In the genomic region with DNA sequence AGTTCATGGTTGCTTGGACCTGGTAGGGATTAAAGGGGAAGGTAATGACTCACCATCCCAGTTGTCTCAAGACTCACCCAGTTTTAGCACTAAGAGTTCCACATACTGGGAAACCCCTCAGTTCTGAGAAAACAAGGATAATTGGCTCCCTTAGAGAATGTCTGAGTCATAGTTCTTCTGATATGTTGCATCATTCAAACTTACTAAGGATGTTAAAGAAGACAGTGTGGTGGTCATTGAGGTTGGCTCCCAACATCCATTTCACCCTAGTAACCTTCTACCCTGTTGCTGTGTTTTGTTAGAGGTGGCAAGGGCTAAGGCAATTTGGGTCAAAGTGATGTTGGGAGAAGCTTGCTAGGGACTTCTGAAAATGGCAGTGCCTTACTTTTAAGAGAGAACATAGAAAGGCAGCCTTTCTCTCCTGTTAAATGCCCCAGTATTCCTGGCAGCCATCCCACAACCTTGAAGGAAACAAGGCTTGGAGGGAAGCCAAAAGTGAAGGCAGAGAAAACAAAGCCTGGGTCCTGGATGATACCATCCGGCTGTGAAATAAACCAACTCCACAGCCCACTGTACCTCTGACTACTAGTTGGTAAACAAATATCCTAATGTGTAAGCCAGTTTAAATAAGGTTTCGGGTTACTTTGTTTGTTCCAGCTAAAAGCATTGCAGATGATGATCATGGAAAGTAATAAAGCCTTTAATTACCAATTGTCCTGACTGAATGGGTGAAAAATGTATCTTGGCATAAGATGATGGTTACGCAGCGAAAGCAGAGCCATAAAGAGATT, we compare ENCODE assay signal across 10 cellular contexts.
DNase-seq lines count a peak whose midpoint lies in the region; ATAC-seq, FAIRE-seq and TF ChIP-seq lines count a peak whose summit lies in the region.
"Had no signal": no experiment of that assay in that cellular context is flagged by ENCODE, and none has a peak within 500 bp of the region (broad histone marks: within the 10 kb centered on the region; RNA-seq: fewer than 3 reads in every experiment).

No MANE protein-coding gene starts in this region.

- peak; percentile 46 for DNase-seq in A673 (ENCODE audit: low spot score)
- DNase-seq in LNCaP clone FGC (ENCODE audit: low read depth), result peak; percentile 99
- peak; percentile 65 to 73 for DNase-seq in SHP77 (lab: John Stamatoyannopoulos, UW)
- no peak for DNase-seq in Right ventricle myocardium superior
- peak; percentile 48 for DNase-seq in small intestine
- no peak for DNase-seq in naive thymus-derived CD8-positive, alpha-beta T cell
- DNase-seq: DND-41 had no signal

- peaks cover 0 to 6% (median 2%) of the 10 kb centered on the region in 5 donors for H3K27me3 Mint-ChIP-seq in naive thymus-derived CD8-positive, alpha-beta T cell

- TF ChIP-seq CTCF in A673 (conservative IDR thresholded peaks at IDR 0.05; ENCODE audit: low read depth, low read length) (no peak), LNCaP clone FGC (IDR thresholded peaks at IDR 0.05; ENCODE audit: control insufficient read depth, extremely low read depth, insufficient read depth) (no peak)

- no peaks in the 10 kb centered on the region for H3K4me1 ChIP-seq in A673 (ENCODE audit: insufficient read depth, low read length, poor library complexity, severe bottlenecking)
- H3K4me1 ChIP-seq in small intestine (ENCODE audit: control insufficient read depth in 2 of 2, insufficient read depth in 1 of 2, low read depth in 1 of 2, low read length in 1 of 2), result no peaks in the 10 kb centered on the region

- WGBS in small intestine, 3 donors, result 9 to 40% (median 15%) methylated on average over 4 of the region's 4 CpGs

- H3K9me3 Mint-ChIP-seq in naive thymus-derived CD8-positive, alpha-beta T cell, result no peaks in the 10 kb centered on the region
- H3K9me3 Mint-ChIP-seq: neural crest cell had no signal

- no TSS peak for BruUV-seq in A673 (replicated peaks; lab: Mats Ljungman, UMichigan)

- H3K27ac ChIP-seq in A673 (ENCODE audit: low read depth, low read length, poor library complexity, severe bottlenecking) (no peak overlapping the region), small intestine (ENCODE audit: low read depth in 1 of 2, low read length in 1 of 2) (peak overlapping the region in 1 of 2 donors; percentile 69)

- CTCF ChIA-PET in A673 (lab: Charles Lee), result no interaction called here

- H3K9me3 ChIP-seq in A673 (ENCODE audit: low read depth, low read length, poor library complexity, severe bottlenecking) (no peaks in the 10 kb centered on the region), small intestine (ENCODE audit: control insufficient read depth, low read depth) (no peaks in the 10 kb centered on the region)

- FAIRE-seq in small intestine (lab: Jason Lieb, UNC), result no peak

- H3K4me3 ChIP-seq in A673 (ENCODE audit: low read depth, low read length, poor library complexity, severe bottlenecking) (no peak overlapping the region), LNCaP clone FGC (ENCODE audit: low read depth, low read length) (no peak overlapping the region), small intestine (ENCODE audit: low read depth in 1 of 2, low read length in 2 of 2) (no peak overlapping the region)

- no peak overlapping the region for H3K4me3 Mint-ChIP-seq in naive thymus-derived CD8-positive, alpha-beta T cell
- H3K4me3 Mint-ChIP-seq: neural crest cell had no signal

- intact Hi-C loops in A673 (cut with micrococcal nuclease; ENCODE audit: unreplicated experiment) (no loop called here), Right ventricle myocardium superior (cut with DNase I) (no loop called here)

- ATAC-seq in Right ventricle myocardium superior (ENCODE audit: poor library complexity) (peak; percentile 82), GM19324 (IDR thresholded peaks at IDR 0.05; ENCODE audit: low FRiP score, unreplicated experiment) (no peak), GM18519 (IDR thresholded peaks at IDR 0.05; ENCODE audit: low FRiP score, unreplicated experiment) (no peak)
- ATAC-seq in naive thymus-derived CD8-positive, alpha-beta T cell, result no peak

- no peaks in the 10 kb centered on the region for H3K4me1 Mint-ChIP-seq in naive thymus-derived CD8-positive, alpha-beta T cell
- H3K4me1 Mint-ChIP-seq: neural crest cell had no signal

- H3K36me3 Mint-ChIP-seq in naive thymus-derived CD8-positive, alpha-beta T cell, result no peaks in the 10 kb centered on the region

- POLR2A ChIA-PET in A673 (lab: Charles Lee; ENCODE audit: low non-redundant PET), result no interaction called here
- POLR2A ChIA-PET in naive thymus-derived CD8-positive, alpha-beta T cell (lab: Charles Lee), result no interaction called here

- H3K27me3 ChIP-seq in A673 (replicated peaks; ENCODE audit: insufficient read depth, low read depth, low read length, poor library complexity), result no peaks in the 10 kb centered on the region
- no peaks in the 10 kb centered on the region for H3K27me3 ChIP-seq in small intestine (ENCODE audit: control insufficient read depth in 2 of 2, insufficient read depth in 2 of 2, low read length in 2 of 2)

- H3K36me3 ChIP-seq in A673 (ENCODE audit: insufficient read depth, low read length, poor library complexity, severe bottlenecking), result no peaks in the 10 kb centered on the region
- no peaks in the 10 kb centered on the region for H3K36me3 ChIP-seq in small intestine (ENCODE audit: control insufficient read depth in 2 of 2, insufficient read depth in 2 of 2, low read length in 2 of 2)

- H3K27ac Mint-ChIP-seq in naive thymus-derived CD8-positive, alpha-beta T cell, result no peak overlapping the region

Comparison
In these comparisons a context has a peak if more than half of its experiments do, and no peak if none do; other contexts are left out.
1. DNase-seq: peak in A673 (single experiment), LNCaP clone FGC (single experiment), SHP77 (2 of 2) and small intestine (single experiment); none in Right ventricle myocardium superior (single experiment) and naive thymus-derived CD8-positive, alpha-beta T cell (0 of 10).